In genomic region chr13:28527629-28528028, GRCh38 we compare ENCODE assay signal across 2 cellular contexts.
TF ChIP-seq lines count a peak whose summit lies in the region.

No MANE protein-coding gene starts in this region.

TF ChIP-seq in GM23338, 12 proteins besides CTCF, POLR2A, EP300 and RAD21:
- TF ChIP-seq ETS1 (IDR thresholded peaks at IDR 0.05) (no peak), STAT1 (IDR thresholded peaks at IDR 0.05; ENCODE audit: unreplicated experiment) (no peak), EZH2 (IDR thresholded peaks at IDR 0.05; ENCODE audit: low read depth, unreplicated experiment) (no peak), EZH2phosphoT487 (IDR thresholded peaks at IDR 0.05; ENCODE audit: unreplicated experiment) (no peak), REST (IDR thresholded peaks at IDR 0.05; ENCODE audit: unreplicated experiment) (no peak), CREB1 (CRISPR knock-in tag; IDR thresholded peaks at IDR 0.05; ENCODE audit: low read depth) (no peak), ZNF462 (CRISPR knock-in tag; IDR thresholded peaks at IDR 0.05) (no peak), NANOG (IDR thresholded peaks at IDR 0.05; ENCODE audit: borderline replicate concordance) (no peak), POLR2AphosphoS5 (IDR thresholded peaks at IDR 0.05; ENCODE audit: low read depth) (no peak), ZNF331 (CRISPR knock-in tag; IDR thresholded peaks at IDR 0.05; ENCODE audit: low read depth) (no peak), ZNF114 (CRISPR knock-in tag; IDR thresholded peaks at IDR 0.05) (no peak), JUNB (IDR thresholded peaks at IDR 0.05; ENCODE audit: unreplicated experiment) (no peak)

TF ChIP-seq in endothelial cell of umbilical vein, 7 proteins besides CTCF, POLR2A, EP300 and RAD21 (continued from another document):
- peak; percentile 47 for TF ChIP-seq GATA2 (IDR thresholded peaks at IDR 0.05; ENCODE audit: insufficient read depth, insufficient read length, low read depth, low read length)
